ENCODE assay signal across 16 cellular contexts in genomic region chr10:13704969-13705368, GRCh38.
DNase-seq lines count a peak whose midpoint lies in the region; ATAC-seq and TF ChIP-seq lines count a peak whose summit lies in the region.
"Had no signal": no experiment of that assay in that cellular context is flagged by ENCODE, and none has a peak within 500 bp of the region (broad histone marks: within the 10 kb centered on the region; RNA-seq: fewer than 3 reads in every experiment).

No MANE protein-coding gene starts in this region.

- no peak overlapping the region for H3K27ac ChIP-seq in AG04450 (ENCODE audit: low read depth, low read length)
- H3K27ac ChIP-seq: esophagus squamous epithelium had no signal

- H3K36me3 Mint-ChIP-seq in nephron progenitor cell (ENCODE audit: low read depth), result peaks cover 34% of the 10 kb centered on the region
- H3K36me3 Mint-ChIP-seq: activated naive CD8-positive, alpha-beta T cell treated with anti-CD3 and anti-CD28 coated beads for 36 hours; memory B cell had no signal

- no peaks in the 10 kb centered on the region for H3K9me3 Mint-ChIP-seq in nephron progenitor cell
- H3K9me3 Mint-ChIP-seq: activated naive CD8-positive, alpha-beta T cell treated with anti-CD3 and anti-CD28 coated beads for 36 hours; memory B cell had no signal

- no peaks in the 10 kb centered on the region for H3K27me3 Mint-ChIP-seq in nephron progenitor cell (ENCODE audit: low read depth, poor library complexity)

- POLR2A ChIA-PET in AG04450 (lab: Yijun Ruan, JAX), result no interaction called here

- TF ChIP-seq CTCF in AG04450 (IDR thresholded peaks at IDR 0.05; ENCODE audit: low read depth, low read length), result no peak
- TF ChIP-seq CTCF in choroid plexus epithelial cell (conservative IDR thresholded peaks at IDR 0.05; ENCODE audit: low read depth, low read length), result no peak
- no peak for TF ChIP-seq CTCF in nephron progenitor cell (IDR thresholded peaks at IDR 0.05)

- no peaks in the 10 kb centered on the region for H3K9me3 ChIP-seq in AG04450 (ENCODE audit: control insufficient read depth, insufficient read depth, low read length)
- H3K9me3 ChIP-seq: esophagus squamous epithelium, Peyer's patch had no signal

- CTCF ChIA-PET in AG04450 (lab: Charles Lee), result no interaction called here

- H3K4me1 Mint-ChIP-seq in nephron progenitor cell, result peaks cover 95% of the 10 kb centered on the region

- no peak for ATAC-seq in GM21447 (IDR thresholded peaks at IDR 0.05; ENCODE audit: unreplicated experiment)
- ATAC-seq in HG02759 (IDR thresholded peaks at IDR 0.05; ENCODE audit: unreplicated experiment), result no peak
- ATAC-seq: activated CD4-positive, CD25-positive, alpha-beta regulatory T cell treated with anti-CD3 and anti-CD28 coated beads, Interleukin-2, amount 50 U/mL, for 24 hours had no signal

- DNase-seq in AG04450 (ENCODE audit: low read depth, low spot score) (no peak), KBM-7 (peak; percentile 3), choroid plexus epithelial cell (ENCODE audit: low read depth) (no peak), nephron progenitor cell (no peak), NOMO-1 treated with dmso at 0.1 percent for 144 hours (lab: John Stamatoyannopoulos, UW; ENCODE audit: unreplicated experiment) (no peak)
- no peak for DNase-seq in effector CD8-positive, alpha-beta T cell (lab: John Stamatoyannopoulos, UW)
- DNase-seq: activated naive CD8-positive, alpha-beta T cell treated with anti-CD3 and anti-CD28 coated beads for 36 hours; DMS153; esophagus squamous epithelium; NCI-H187 treated with DMSO at 0.1 percent for 48 hours; NCI-H524; Peyer's patch had no signal

- peak overlapping the region; percentile 97 for H3K27ac Mint-ChIP-seq in nephron progenitor cell
- H3K27ac Mint-ChIP-seq: activated naive CD8-positive, alpha-beta T cell treated with anti-CD3 and anti-CD28 coated beads for 36 hours; memory B cell had no signal

- H3K4me3 ChIP-seq in AG04450 (ENCODE audit: low read depth, low read length) (peak overlapping the region; percentile 79), choroid plexus epithelial cell (ENCODE audit: low read depth, low read length) (peak overlapping the region; percentile 57)

- in situ Hi-C loops in KBM-7 (cut with MboI; ENCODE audit: low pct_unique_long_range_greater_than_20kb, low sequenced_read_pairs), result no loop called here

- no peaks in the 10 kb centered on the region for H3K27me3 ChIP-seq in AG04450 (ENCODE audit: control insufficient read depth, insufficient read depth, low read length)
- H3K27me3 ChIP-seq: esophagus squamous epithelium, Peyer's patch had no signal

- peak overlapping the region; percentile 94 for H3K4me3 Mint-ChIP-seq in nephron progenitor cell
- H3K4me3 Mint-ChIP-seq: activated naive CD8-positive, alpha-beta T cell treated with anti-CD3 and anti-CD28 coated beads for 36 hours; memory B cell had no signal
